1 cellular context compared by ENCODE assay signal in the genomic region with DNA sequence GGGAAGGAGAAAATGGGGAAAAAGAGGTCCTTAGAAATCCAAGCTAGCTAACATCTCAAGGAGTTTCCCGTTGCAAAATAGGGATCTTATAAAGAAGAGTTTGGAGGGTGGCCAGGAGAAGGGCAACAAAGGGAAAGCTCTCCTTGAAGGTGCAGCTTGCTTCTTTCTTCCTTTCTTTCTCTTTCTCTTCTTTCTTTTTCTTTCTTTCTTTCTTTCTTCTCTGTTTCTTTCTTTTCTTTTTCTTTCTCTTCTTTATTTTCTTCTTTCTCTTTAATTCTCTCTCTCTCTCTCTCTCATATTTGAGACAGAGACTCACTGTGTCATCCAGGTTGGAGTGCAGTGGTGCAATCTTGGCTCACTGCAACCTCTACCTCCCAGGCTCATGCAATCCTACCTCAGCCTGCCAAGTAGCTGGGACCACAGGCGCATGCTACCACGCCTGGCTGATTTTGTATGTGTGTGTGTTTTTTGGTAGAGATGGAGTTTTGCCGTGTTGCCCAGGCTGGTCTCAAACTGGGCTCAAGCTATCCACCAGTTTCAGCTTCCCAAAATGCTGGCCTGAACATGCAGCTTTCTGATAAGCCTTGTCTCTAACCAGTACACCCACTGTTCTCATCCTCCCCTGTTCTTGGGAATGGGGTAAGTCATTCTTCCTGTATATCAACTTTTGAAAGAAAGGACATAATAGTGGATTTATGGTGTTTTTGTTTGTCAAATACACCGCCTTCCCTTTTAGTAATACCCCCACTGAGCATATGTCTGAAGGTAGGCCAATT.
TF ChIP-seq lines count a peak whose summit lies in the region.

No MANE protein-coding gene starts in this region.

TF ChIP-seq in WTC11, 78 proteins besides CTCF, POLR2A, EP300 and RAD21 (continued from another document):
- TF ChIP-seq, protein P1, sequence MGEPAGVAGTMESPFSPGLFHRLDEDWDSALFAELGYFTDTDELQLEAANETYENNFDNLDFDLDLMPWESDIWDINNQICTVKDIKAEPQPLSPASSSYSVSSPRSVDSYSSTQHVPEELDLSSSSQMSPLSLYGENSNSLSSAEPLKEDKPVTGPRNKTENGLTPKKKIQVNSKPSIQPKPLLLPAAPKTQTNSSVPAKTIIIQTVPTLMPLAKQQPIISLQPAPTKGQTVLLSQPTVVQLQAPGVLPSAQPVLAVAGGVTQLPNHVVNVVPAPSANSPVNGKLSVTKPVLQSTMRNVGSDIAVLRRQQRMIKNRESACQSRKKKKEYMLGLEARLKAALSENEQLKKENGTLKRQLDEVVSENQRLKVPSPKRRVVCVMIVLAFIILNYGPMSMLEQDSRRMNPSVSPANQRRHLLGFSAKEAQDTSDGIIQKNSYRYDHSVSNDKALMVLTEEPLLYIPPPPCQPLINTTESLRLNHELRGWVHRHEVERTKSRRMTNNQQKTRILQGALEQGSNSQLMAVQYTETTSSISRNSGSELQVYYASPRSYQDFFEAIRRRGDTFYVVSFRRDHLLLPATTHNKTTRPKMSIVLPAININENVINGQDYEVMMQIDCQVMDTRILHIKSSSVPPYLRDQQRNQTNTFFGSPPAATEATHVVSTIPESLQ (CRISPR knock-in tag; IDR thresholded peaks at IDR 0.05), result no peak
- TF ChIP-seq, protein P2, sequence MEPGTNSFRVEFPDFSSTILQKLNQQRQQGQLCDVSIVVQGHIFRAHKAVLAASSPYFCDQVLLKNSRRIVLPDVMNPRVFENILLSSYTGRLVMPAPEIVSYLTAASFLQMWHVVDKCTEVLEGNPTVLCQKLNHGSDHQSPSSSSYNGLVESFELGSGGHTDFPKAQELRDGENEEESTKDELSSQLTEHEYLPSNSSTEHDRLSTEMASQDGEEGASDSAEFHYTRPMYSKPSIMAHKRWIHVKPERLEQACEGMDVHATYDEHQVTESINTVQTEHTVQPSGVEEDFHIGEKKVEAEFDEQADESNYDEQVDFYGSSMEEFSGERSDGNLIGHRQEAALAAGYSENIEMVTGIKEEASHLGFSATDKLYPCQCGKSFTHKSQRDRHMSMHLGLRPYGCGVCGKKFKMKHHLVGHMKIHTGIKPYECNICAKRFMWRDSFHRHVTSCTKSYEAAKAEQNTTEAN (CRISPR knock-in tag; IDR thresholded peaks at IDR 0.05), result no peak
- TF ChIP-seq RORB (CRISPR knock-in tag; IDR thresholded peaks at IDR 0.05) (no peak), GABPB1 (CRISPR knock-in tag; IDR thresholded peaks at IDR 0.05) (no peak), SMAD4 (CRISPR knock-in tag; IDR thresholded peaks at IDR 0.05) (no peak), JAZF1 (CRISPR knock-in tag; IDR thresholded peaks at IDR 0.05) (no peak), CREM (CRISPR knock-in tag; IDR thresholded peaks at IDR 0.05) (no peak), FOXJ3 (CRISPR knock-in tag; IDR thresholded peaks at IDR 0.05; ENCODE audit: borderline replicate concordance) (no peak), SOX15 (CRISPR knock-in tag; IDR thresholded peaks at IDR 0.05) (no peak), PRDM15 (CRISPR knock-in tag; IDR thresholded peaks at IDR 0.05) (no peak), SMAD3 (CRISPR knock-in tag; IDR thresholded peaks at IDR 0.05; ENCODE audit: borderline replicate concordance) (no peak)
- TF ChIP-seq, protein P3, sequence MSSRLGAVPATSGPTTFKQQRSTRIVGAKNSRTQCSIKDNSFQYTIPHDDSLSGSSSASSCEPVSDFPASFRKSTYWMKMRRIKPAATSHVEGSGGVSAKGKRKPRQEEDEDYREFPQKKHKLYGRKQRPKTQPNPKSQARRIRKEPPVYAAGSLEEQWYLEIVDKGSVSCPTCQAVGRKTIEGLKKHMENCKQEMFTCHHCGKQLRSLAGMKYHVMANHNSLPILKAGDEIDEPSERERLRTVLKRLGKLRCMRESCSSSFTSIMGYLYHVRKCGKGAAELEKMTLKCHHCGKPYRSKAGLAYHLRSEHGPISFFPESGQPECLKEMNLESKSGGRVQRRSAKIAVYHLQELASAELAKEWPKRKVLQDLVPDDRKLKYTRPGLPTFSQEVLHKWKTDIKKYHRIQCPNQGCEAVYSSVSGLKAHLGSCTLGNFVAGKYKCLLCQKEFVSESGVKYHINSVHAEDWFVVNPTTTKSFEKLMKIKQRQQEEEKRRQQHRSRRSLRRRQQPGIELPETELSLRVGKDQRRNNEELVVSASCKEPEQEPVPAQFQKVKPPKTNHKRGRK (CRISPR knock-in tag; IDR thresholded peaks at IDR 0.05; ENCODE audit: borderline replicate concordance), result no peak
- TF ChIP-seq, protein P4, sequence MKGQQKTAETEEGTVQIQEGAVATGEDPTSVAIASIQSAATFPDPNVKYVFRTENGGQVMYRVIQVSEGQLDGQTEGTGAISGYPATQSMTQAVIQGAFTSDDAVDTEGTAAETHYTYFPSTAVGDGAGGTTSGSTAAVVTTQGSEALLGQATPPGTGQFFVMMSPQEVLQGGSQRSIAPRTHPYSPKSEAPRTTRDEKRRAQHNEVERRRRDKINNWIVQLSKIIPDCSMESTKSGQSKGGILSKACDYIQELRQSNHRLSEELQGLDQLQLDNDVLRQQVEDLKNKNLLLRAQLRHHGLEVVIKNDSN (CRISPR knock-in tag; IDR thresholded peaks at IDR 0.05), result no peak
